ENCODE assay signal across 20 cellular contexts in genomic region chr12:29343022-29343799, GRCh38. TPM values are rescaled to one million over a fixed set of nuclear protein-coding genes. Genes with fewer than 3 reads are reported as not detected.
DNase-seq lines count a peak whose midpoint lies in the region; ATAC-seq, FAIRE-seq and TF ChIP-seq lines count a peak whose summit lies in the region.
"Had no signal": no experiment of that assay in that cellular context is flagged by ENCODE, and none has a peak within 500 bp of the region (broad histone marks: within the 10 kb centered on the region; RNA-seq: fewer than 3 reads in every experiment).

No MANE protein-coding gene starts in this region.

- H3K27me3 ChIP-seq in IMR-90 (ENCODE audit: control insufficient read depth, insufficient read depth, low read length), result no peaks in the 10 kb centered on the region
- H3K27me3 ChIP-seq in HepG2 (ENCODE audit: control insufficient read depth in 1 of 2, insufficient read depth in 2 of 2, low read length in 2 of 2), result no peaks in the 10 kb centered on the region
- H3K27me3 ChIP-seq in foreskin keratinocyte, result no peaks in the 10 kb centered on the region
- H3K27me3 ChIP-seq: BLaER1 had no signal

- H3K9me3 ChIP-seq in IMR-90 (ENCODE audit: control insufficient read depth, insufficient read depth, low read length) (no peaks in the 10 kb centered on the region), HepG2 (ENCODE audit: low read length) (no peaks in the 10 kb centered on the region)
- H3K9me3 ChIP-seq: A549, BLaER1, HAP-1 had no signal

- no peak overlapping the region for H3K18ac ChIP-seq in IMR-90 (ENCODE audit: low read depth, low read length)

- H2AK5ac ChIP-seq in IMR-90 (ENCODE audit: low read depth, low read length), result no peak overlapping the region

- H3K79me1 ChIP-seq in IMR-90 (ENCODE audit: low read depth in 1 of 2, low read length in 2 of 2), result no peaks in the 10 kb centered on the region

- H4K20me1 ChIP-seq in IMR-90 (ENCODE audit: insufficient read depth, low read length) (no peaks in the 10 kb centered on the region), HepG2 (ENCODE audit: insufficient read depth, low read length) (no peaks in the 10 kb centered on the region)
- H4K20me1 ChIP-seq: BLaER1 had no signal

- no peak overlapping the region for H3K9ac ChIP-seq in IMR-90 (ENCODE audit: low read depth, low read length)
- H3K9ac ChIP-seq in HepG2 (ENCODE audit: insufficient read depth, low read depth, low read length), result no peak overlapping the region
- H3K9ac ChIP-seq: BLaER1 had no signal

- TF ChIP-seq EP300 in HepG2 (IDR thresholded peaks at IDR 0.05; ENCODE audit: low read depth in 2 of 2, low read length in 2 of 2), result no peak
- no peak for TF ChIP-seq EP300 in HepG2 (CRISPR knock-in tag; IDR thresholded peaks at IDR 0.05; ENCODE audit: borderline replicate concordance)

- in situ Hi-C loops in IMR-90 (cut with MboI; ENCODE audit: low sequenced_read_pairs), result no loop called here
- in situ Hi-C loops in HepG2 (cut with HindIII; ENCODE audit: extremely low pct_ligation_motif_present, low pct_unique_long_range_greater_than_20kb), result no loop called here

- no peak for TF ChIP-seq POLR2A in IMR-90 (IDR thresholded peaks at IDR 0.05; ENCODE audit: low read depth, low read length)
- no peak for TF ChIP-seq POLR2A in HepG2 (IDR thresholded peaks at IDR 0.05; ENCODE audit: insufficient read depth in 1 of 2, low read depth in 2 of 2, low read length in 2 of 2)

- no peak overlapping the region for H3K4ac ChIP-seq in IMR-90 (ENCODE audit: low read depth, low read length)

- H4K91ac ChIP-seq in IMR-90 (ENCODE audit: insufficient read depth, low read depth, low read length), result no peak overlapping the region

- H2BK20ac ChIP-seq in IMR-90 (ENCODE audit: low read depth, low read length), result no peak overlapping the region

- peaks cover 8% of the 10 kb centered on the region for H3K4me1 Mint-ChIP-seq in activated T-cell treated with anti-CD3 and anti-CD28 coated beads, Interleukin-2, amount 50 U/mL, for 72 hours (ENCODE audit: low read depth)
- H3K4me1 Mint-ChIP-seq in activated T-cell treated with anti-CD3 and anti-CD28 coated beads, Interleukin-2, amount 50 U/mL, for 4 hours (ENCODE audit: low read depth), result peaks cover 5% of the 10 kb centered on the region
- H3K4me1 Mint-ChIP-seq in memory B cell, result no peaks in the 10 kb centered on the region
- H3K4me1 Mint-ChIP-seq: CD4-positive, alpha-beta memory T cell had no signal

- no peak overlapping the region for H3K14ac ChIP-seq in IMR-90 (replicated peaks; ENCODE audit: low read depth, low read length)

- H3K27me3 Mint-ChIP-seq in activated T-cell treated with anti-CD3 and anti-CD28 coated beads, Interleukin-2, amount 50 U/mL, for 72 hours (ENCODE audit: low read depth), result no peaks in the 10 kb centered on the region
- H3K27me3 Mint-ChIP-seq in activated T-cell treated with anti-CD3 and anti-CD28 coated beads, Interleukin-2, amount 50 U/mL, for 4 hours (ENCODE audit: low read depth), result no peaks in the 10 kb centered on the region
- no peaks in the 10 kb centered on the region for H3K27me3 Mint-ChIP-seq in memory B cell
- H3K27me3 Mint-ChIP-seq: CD4-positive, alpha-beta memory T cell had no signal

- H3K23ac ChIP-seq in IMR-90 (ENCODE audit: low read depth, low read length), result no peak overlapping the region

- dilution Hi-C loops in IMR-90 (cut with HindIII; ENCODE audit: low sequenced_read_pairs, unreplicated experiment), result no loop called here

- TF ChIP-seq CTCF in IMR-90 (conservative IDR thresholded peaks at IDR 0.05; ENCODE audit: low read depth, low read length), result no peak
- no peak for TF ChIP-seq CTCF in choroid plexus epithelial cell (conservative IDR thresholded peaks at IDR 0.05; ENCODE audit: low read depth, low read length)
- no peak for TF ChIP-seq CTCF in HepG2 (CRISPR knock-in tag; IDR thresholded peaks at IDR 0.05)
- no peak for TF ChIP-seq CTCF in foreskin keratinocyte (conservative IDR thresholded peaks at IDR 0.05)

- intact Hi-C loops in IMR-90 (cut with micrococcal nuclease), result no loop called here
- intact Hi-C loops in HepG2 (cut with micrococcal nuclease; ENCODE audit: unreplicated experiment), result no loop called here

- H3K4me3 Mint-ChIP-seq in activated T-cell treated with anti-CD3 and anti-CD28 coated beads, Interleukin-2, amount 50 U/mL, for 72 hours, result no peak overlapping the region
- no peak overlapping the region for H3K4me3 Mint-ChIP-seq in activated T-cell treated with anti-CD3 and anti-CD28 coated beads, Interleukin-2, amount 50 U/mL, for 4 hours
- no peak overlapping the region for H3K4me3 Mint-ChIP-seq in memory B cell
- H3K4me3 Mint-ChIP-seq: CD4-positive, alpha-beta memory T cell had no signal

- no peaks in the 10 kb centered on the region for H3K9me3 Mint-ChIP-seq in activated T-cell treated with anti-CD3 and anti-CD28 coated beads, Interleukin-2, amount 50 U/mL, for 72 hours
- no peaks in the 10 kb centered on the region for H3K9me3 Mint-ChIP-seq in activated T-cell treated with anti-CD3 and anti-CD28 coated beads, Interleukin-2, amount 50 U/mL, for 4 hours
- no peaks in the 10 kb centered on the region for H3K9me3 Mint-ChIP-seq in memory B cell
- H3K9me3 Mint-ChIP-seq: CD4-positive, alpha-beta memory T cell had no signal

- ATAC-seq in activated T-cell treated with anti-CD3 and anti-CD28 coated beads, Interleukin-2, amount 50 U/mL, for 72 hours (replicated peaks in 1 of 2), result no peak
- ATAC-seq in activated T-cell treated with anti-CD3 and anti-CD28 coated beads, Interleukin-2, amount 50 U/mL, for 4 hours, result no peak
- peak; percentile 68 for ATAC-seq in IMR-90 (ENCODE audit: low read depth)
- no peak for ATAC-seq in memory B cell (ENCODE audit: low read depth)
- ATAC-seq in HepG2, result no peak
- no peak for ATAC-seq in foreskin keratinocyte
- ATAC-seq: A549 had no signal

- no peaks in the 10 kb centered on the region for H3K79me2 ChIP-seq in HepG2 (ENCODE audit: insufficient read depth, low read length)

- TF ChIP-seq RAD21 in IMR-90 (IDR thresholded peaks at IDR 0.05; ENCODE audit: low read length) (no peak), HepG2 (CRISPR knock-in tag; IDR thresholded peaks at IDR 0.05) (no peak)

- no peak overlapping the region for H2BK120ac ChIP-seq in IMR-90 (ENCODE audit: low read depth, low read length)

- H3K27ac ChIP-seq in IMR-90 (ENCODE audit: insufficient read depth, low read length), result no peak overlapping the region
- H3K27ac ChIP-seq in HepG2 (ENCODE audit: extremely low read length, insufficient read depth, low read length), result no peak overlapping the region
- no peak overlapping the region for H3K27ac ChIP-seq in foreskin keratinocyte
- H3K27ac ChIP-seq: A549, BLaER1 had no signal

- DNase-seq in activated T-cell treated with anti-CD3 and anti-CD28 coated beads, Interleukin-2, amount 50 U/mL, for 72 hours, result no peak
- DNase-seq in activated T-cell treated with anti-CD3 and anti-CD28 coated beads, Interleukin-2, amount 50 U/mL, for 4 hours, result no peak
- DNase-seq in IMR-90 (peak; percentile 3), choroid plexus epithelial cell (ENCODE audit: low read depth) (peak; percentile 52), memory B cell (ENCODE audit: low spot score in 2 of 2) (no peak), HepG2 (ENCODE audit: low spot score) (no peak), foreskin keratinocyte (no peak), urothelium cell line (ENCODE audit: low spot score) (no peak)
- DNase-seq: CD4-positive, alpha-beta memory T cell; DMS153; GF-D8; MM.1S; NCI-H1092 treated with DMSO at 0.1 percent for 48 hours; NCI-H2081; NCI-H226; NCI-H524 treated with DMSO at 0.1 percent for 48 hours had no signal

- FAIRE-seq in HepG2 (lab: Jason Lieb, UNC) (no peak), urothelium cell line (lab: Jason Lieb, UNC) (no peak)
- FAIRE-seq: A549, HTR-8/SVneo had no signal

- POLR2A ChIA-PET in IMR-90 (lab: Charles Lee; ENCODE audit: unreplicated experiment), result no interaction called here
- POLR2A ChIA-PET in HepG2 (lab: Yijun Ruan, JAX), result no interaction called here

- no peak overlapping the region for H4K8ac ChIP-seq in IMR-90 (ENCODE audit: low read depth in 2 of 2, low read length in 2 of 2)

- H3K4me1 ChIP-seq in IMR-90 (ENCODE audit: control insufficient read depth, insufficient read depth, low read length), result no peaks in the 10 kb centered on the region
- H3K4me1 ChIP-seq in HepG2 (ENCODE audit: insufficient read depth, low read length), result no peaks in the 10 kb centered on the region
- no peaks in the 10 kb centered on the region for H3K4me1 ChIP-seq in foreskin keratinocyte
- H3K4me1 ChIP-seq: BLaER1, HAP-1 had no signal

- no peak overlapping the region for H2AK9ac ChIP-seq in IMR-90 (replicated peaks; ENCODE audit: low read depth, low read length, poor library complexity)

- WGBS in IMR-90 (ENCODE audit: extremely low coverage in 2 of 2, insufficient read length in 1 of 2), 2 experiments, result no CpG with 5 or more reads among the region's 2 CpGs
- WGBS in HepG2 (ENCODE audit: low lambda C conversion rate), result 98% methylated on average over 2 of the region's 2 CpGs

- no peak overlapping the region for H3K56ac ChIP-seq in IMR-90 (ENCODE audit: extremely low read depth, insufficient read depth, low read length)

- peaks cover 2 to 11% of the 10 kb centered on the region in 2 donors for H3K36me3 Mint-ChIP-seq in activated T-cell treated with anti-CD3 and anti-CD28 coated beads, Interleukin-2, amount 50 U/mL, for 72 hours (ENCODE audit: insufficient read depth in 2 of 2)
- H3K36me3 Mint-ChIP-seq in activated T-cell treated with anti-CD3 and anti-CD28 coated beads, Interleukin-2, amount 50 U/mL, for 4 hours (ENCODE audit: insufficient read depth), result peaks cover 32% of the 10 kb centered on the region
- peaks cover 17% of the 10 kb centered on the region for H3K36me3 Mint-ChIP-seq in memory B cell

- H3K4me3 ChIP-seq in IMR-90 (ENCODE audit: insufficient read depth, low read depth, low read length), result no peak overlapping the region
- no peak overlapping the region for H3K4me3 ChIP-seq in choroid plexus epithelial cell (ENCODE audit: low read depth, low read length)
- no peak overlapping the region for H3K4me3 ChIP-seq in HepG2 (replicated peaks in 1 of 3; ENCODE audit: insufficient read depth in 1 of 3, low read depth in 2 of 3, low read length in 3 of 3)
- H3K4me3 ChIP-seq: A549, BLaER1, HAP-1 had no signal

- H2BK15ac ChIP-seq in IMR-90 (ENCODE audit: low read depth, low read length), result no peak overlapping the region

- H3K4me2 ChIP-seq in IMR-90 (ENCODE audit: low read depth, low read length) (no peak overlapping the region), HepG2 (ENCODE audit: low read depth, low read length) (no peak overlapping the region)
- H3K4me2 ChIP-seq: A549, BLaER1 had no signal

- CTCF ChIA-PET in IMR-90 (lab: Yijun Ruan, JAX) (no interaction called here), HepG2 (lab: Yijun Ruan, JAX; ENCODE audit: low intra/inter-chr PET ratio, low total read pairs) (no interaction called here)

- no TSS peak for BruUV-seq in IMR-90 (replicated peaks; lab: Mats Ljungman, UMichigan)
- no TSS peak for BruUV-seq in HepG2 (replicated peaks; lab: Mats Ljungman, UMichigan)

- no peaks in the 10 kb centered on the region; the same call in 1 of the 2 replicates for H3K9me1 ChIP-seq in IMR-90 (ENCODE audit: insufficient read depth, low read length)

- H2BK5ac ChIP-seq in IMR-90 (ENCODE audit: low read depth, low read length, poor library complexity, severe bottlenecking), result no peak overlapping the region

- H4K5ac ChIP-seq in IMR-90 (ENCODE audit: low read depth, low read length), result no peak overlapping the region

- H2AFZ ChIP-seq in IMR-90 (replicated peaks; ENCODE audit: low read length, poor library complexity), result no peak overlapping the region
- no peak overlapping the region for H2AFZ ChIP-seq in HepG2 (ENCODE audit: low read length)

- H3K36me3 ChIP-seq in IMR-90 (ENCODE audit: control insufficient read depth, insufficient read depth, low read length), result peaks cover 13% of the 10 kb centered on the region
- H3K36me3 ChIP-seq in HepG2 (replicated peaks in 1 of 2; ENCODE audit: control insufficient read depth in 1 of 2, insufficient read depth in 2 of 2, low read length in 2 of 2), result peaks cover 7 to 20% of the 10 kb centered on the region in 2 experiments

- peak overlapping the region; percentile 0 for H3K27ac Mint-ChIP-seq in activated T-cell treated with anti-CD3 and anti-CD28 coated beads, Interleukin-2, amount 50 U/mL, for 72 hours
- peak overlapping the region; percentile 62 for H3K27ac Mint-ChIP-seq in memory B cell

RNA-seq across cellular contexts. Expression of gene ERGIC2, which starts 37.8 kb away (rescaled TPM):
- 10 to 100 TPM; 73.1 to 79.1 TPM for total RNA-seq in activated T-cell treated with anti-CD3 and anti-CD28 coated beads, Interleukin-2, amount 50 U/mL, for 72 hours
- total RNA-seq in activated T-cell treated with anti-CD3 and anti-CD28 coated beads, Interleukin-2, amount 50 U/mL, for 4 hours, result 100 to 1,000 TPM; 100 to 109 (median 102) TPM
- 45.3 and 107 TPM in 2 replicates for total RNA-seq in IMR-90 (2012; rRNA removed)
- polyA plus RNA-seq in IMR-90 (2012; rRNA removed), result 32.7 and 41.0 TPM in 2 replicates
- polyA plus RNA-seq in IMR-90 (2012; cell fraction: cytosol; rRNA removed), result 2.9 and 4.6 TPM in 2 replicates
- 0.61 and 14.9 TPM in 2 replicates for polyA plus RNA-seq in IMR-90 (2012; cell fraction: nucleus; rRNA removed; ENCODE audit: low replicate concordance)
- total RNA-seq in HepG2 (2016; rRNA removed; fragmentation: Illumina TruSeq; extraction: Trizol), result 70.7 and 73.5 TPM in 2 replicates
- 23.3 and 24.8 TPM in 2 replicates for total RNA-seq in HepG2 (2016; cell fraction: cytosol; rRNA removed; fragmentation: Illumina TruSeq; extraction: Trizol; ENCODE audit: low read depth)
- total RNA-seq in HepG2 (2016; cell fraction: insoluble cytoplasmic fraction; rRNA removed; fragmentation: Illumina TruSeq; extraction: Trizol), result 71.8 and 82.3 TPM in 2 replicates
- 48.8 and 50.7 TPM in 2 replicates for total RNA-seq in HepG2 (2016; cell fraction: membrane; rRNA removed; fragmentation: Illumina TruSeq; extraction: Trizol)
- total RNA-seq in HepG2 (2016; cell fraction: nucleus; rRNA removed; fragmentation: Illumina TruSeq; extraction: Trizol), result 69.6 and 71.8 TPM in 2 replicates
- polyA plus RNA-seq in HepG2 (2011; rRNA removed), result 23.6 and 32.6 TPM in 2 replicates
- polyA plus RNA-seq in HepG2 (2011; cell fraction: cytosol; rRNA removed), result 13.5 and 35.1 TPM in 2 replicates
- 6.4 and 8.1 TPM in 2 replicates for polyA plus RNA-seq in HepG2 (2011; cell fraction: nucleus; rRNA removed)
- 42.3 and 62.7 TPM in 2 replicates for polyA plus RNA-seq in HepG2 (2012)
- 21.8 and 24.7 TPM in 2 replicates for polyA plus RNA-seq in HepG2 (2016; cell fraction: cytosol; fragmentation: Illumina TruSeq; extraction: Trizol; ENCODE audit: low read depth)
- polyA plus RNA-seq in HepG2 (2016; cell fraction: insoluble cytoplasmic fraction; fragmentation: Illumina TruSeq; extraction: Trizol; ENCODE audit: low read depth), result 64.7 and 68.9 TPM in 2 replicates
- polyA plus RNA-seq in HepG2 (2016; cell fraction: membrane; fragmentation: Illumina TruSeq; extraction: Trizol; ENCODE audit: low read depth), result 36.0 and 38.8 TPM in 2 replicates
- polyA plus RNA-seq in HepG2 (2016; cell fraction: nucleus; fragmentation: Illumina TruSeq; extraction: Trizol; ENCODE audit: insufficient read depth, low read depth), result 94.5 and 96.3 TPM in 2 replicates
- polyA minus RNA-seq in HepG2 (2011; rRNA and poly(A)+ RNA removed; ENCODE audit: low replicate concordance), result 10.4 and 16.5 TPM in 2 replicates
- polyA minus RNA-seq in HepG2 (2011; cell fraction: cytosol; rRNA and poly(A)+ RNA removed), result 14.5 and 18.5 TPM in 2 replicates
- 45.0 and 45.2 TPM in 2 replicates for polyA minus RNA-seq in HepG2 (2011; cell fraction: nucleus; rRNA and poly(A)+ RNA removed)
- total RNA-seq in foreskin keratinocyte, result 72.4 and 83.7 TPM in 2 replicates
- 48.8 and 56.2 TPM in 2 replicates for polyA plus RNA-seq in foreskin keratinocyte

Comparison
In these comparisons a context has a peak if more than half of its experiments do, and no peak if none do; other contexts are left out.
1. DNase-seq: peak in IMR-90 (single experiment) and choroid plexus epithelial cell (single experiment); none in activated T-cell treated with anti-CD3 and anti-CD28 coated beads, Interleukin-2, amount 50 U/mL, for 72 hours (0 of 2), activated T-cell treated with anti-CD3 and anti-CD28 coated beads, Interleukin-2, amount 50 U/mL, for 4 hours (single experiment), memory B cell (0 of 2), HepG2 (single experiment), foreskin keratinocyte (0 of 2) and urothelium cell line (single experiment).